ENCODE assay signal across 7 cellular contexts in the genomic region with DNA sequence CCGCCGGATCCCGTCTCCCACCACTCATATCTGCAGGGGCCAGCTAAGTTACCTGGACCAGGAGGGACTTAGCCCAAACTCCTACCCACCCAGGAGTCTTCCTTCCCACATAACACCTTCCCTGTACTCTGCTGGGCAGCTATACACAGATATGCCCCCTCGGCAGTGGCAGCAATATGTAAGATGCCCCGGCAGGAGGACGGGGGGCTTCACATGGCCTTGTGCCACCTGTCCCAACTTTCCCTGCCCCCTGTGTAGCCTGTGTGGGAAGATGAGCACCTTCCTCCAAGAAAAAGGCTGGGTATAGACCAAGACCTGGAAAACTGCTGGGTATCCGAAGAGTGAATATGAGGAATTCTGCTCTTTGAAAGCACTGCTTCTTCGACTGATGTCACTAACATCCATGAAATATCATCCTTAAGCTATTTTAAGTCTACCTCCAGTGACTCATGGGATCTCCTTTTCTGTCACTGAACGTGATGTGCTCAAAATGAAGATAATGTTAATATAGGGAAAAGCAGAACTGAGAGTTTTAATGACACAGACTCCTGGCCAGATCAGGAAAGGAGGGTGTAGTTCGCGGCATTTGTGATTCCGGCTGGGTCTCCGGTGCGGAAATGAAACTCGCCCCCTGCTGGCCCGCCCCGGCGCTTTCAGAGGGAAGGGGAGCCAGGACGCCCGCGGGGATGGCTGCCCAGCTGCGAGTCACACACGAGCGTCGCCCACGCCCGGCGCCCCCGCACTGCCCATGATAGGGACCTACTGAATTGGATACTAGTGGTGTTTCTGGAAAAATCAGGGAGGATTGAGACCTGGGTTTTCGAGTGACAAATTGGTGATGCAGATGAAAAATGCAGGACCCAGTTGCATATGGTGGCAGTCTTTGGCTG.
DNase-seq lines count a peak whose midpoint lies in the region; ATAC-seq and TF ChIP-seq lines count a peak whose summit lies in the region.

No MANE protein-coding gene starts in this region.

- H3K36me3 Mint-ChIP-seq in activated CD8-positive, alpha-beta T cell treated with anti-CD3 and anti-CD28 coated beads for 36 hours (ENCODE audit: low read depth): no peaks in the 10 kb centered on the region

- H3K9me3 ChIP-seq in effector memory CD4-positive, alpha-beta T cell (ENCODE audit: control insufficient read depth, low read length): no peaks in the 10 kb centered on the region
- no peaks in the 10 kb centered on the region for H3K9me3 ChIP-seq in mesodermal cell (ENCODE audit: control insufficient read depth, low read length)

- peaks cover 8% of the 10 kb centered on the region for H3K27me3 Mint-ChIP-seq in activated CD8-positive, alpha-beta T cell treated with anti-CD3 and anti-CD28 coated beads for 36 hours

- H3K4me1 ChIP-seq in effector memory CD4-positive, alpha-beta T cell (ENCODE audit: control insufficient read depth, insufficient read depth, low read length, poor library complexity, severe bottlenecking): peaks cover 6% of the 10 kb centered on the region
- H3K4me1 ChIP-seq in mesodermal cell (ENCODE audit: control insufficient read depth, insufficient read depth, low read length, poor library complexity, severe bottlenecking): peaks cover 6% of the 10 kb centered on the region

- H3K9me3 Mint-ChIP-seq in activated CD8-positive, alpha-beta T cell treated with anti-CD3 and anti-CD28 coated beads for 36 hours: no peaks in the 10 kb centered on the region

- H3K27ac ChIP-seq in effector memory CD4-positive, alpha-beta T cell (ENCODE audit: insufficient read depth, low read length, poor library complexity, severe bottlenecking): no peak overlapping the region
- H3K27ac ChIP-seq in mesodermal cell (ENCODE audit: low read depth, low read length, severe bottlenecking): no peak overlapping the region

- peak; percentile 65 for DNase-seq in GM13977 (ENCODE audit: low spot score)
- DNase-seq in NCI-H2227 treated with DMSO at 0.1 percent for 48 hours (lab: John Stamatoyannopoulos, UW): peak; percentile 51
- DNase-seq in activated CD8-positive, alpha-beta T cell treated with anti-CD3 and anti-CD28 coated beads for 36 hours: peak; percentile 72
- DNase-seq in effector memory CD4-positive, alpha-beta T cell: peak; percentile 22 to 44 (median 36)
- DNase-seq in stimulated activated CD8-positive, alpha-beta memory T cell treated with anti-CD3 and anti-CD28 coated beads, Interleukin-4, amount 100 ng/mL, for 1 hour (ENCODE audit: low read depth in 2 of 2, low spot score in 1 of 2): peak; percentile 29 to 38

- 21 to 32% methylated on average over 18 to 24 of the region's 30 CpGs for whole genome bisulfite sequencing in mesodermal cell (ENCODE audit: insufficient coverage in 2 of 2), 2 experiments

- in situ Hi-C loops in GM13977 (cut with MboI; ENCODE audit: low pct_unique_long_range_greater_than_20kb, low sequenced_read_pairs, unreplicated experiment): loop anchor here (5.0 to 25.0 kb wide), 3 partner anchors 292 to 767 kb away; no protein-coding TSS in a partner anchor

- H3K4me1 Mint-ChIP-seq in activated CD8-positive, alpha-beta T cell treated with anti-CD3 and anti-CD28 coated beads for 36 hours (ENCODE audit: low read depth): peaks cover 27% of the 10 kb centered on the region

- TF ChIP-seq CTCF in GM13977 (IDR thresholded peaks at IDR 0.05; ENCODE audit: extremely low read depth, insufficient read depth, missing control alignments): peak; percentile 65
- peak; percentile 73 for TF ChIP-seq CTCF in activated CD8-positive, alpha-beta T cell treated with anti-CD3 and anti-CD28 coated beads for 36 hours (IDR thresholded peaks at IDR 0.05)

- POLR2A ChIA-PET in activated CD8-positive, alpha-beta T cell treated with anti-CD3 and anti-CD28 coated beads for 36 hours (lab: Charles Lee): interaction anchor here (3.3 kb wide), 1 partner anchor 293 kb away, joined by 22 read pairs; no protein-coding TSS in a partner anchor

- no peak overlapping the region for H3K4me3 ChIP-seq in effector memory CD4-positive, alpha-beta T cell (ENCODE audit: insufficient read depth, low read depth, low read length, poor library complexity, severe bottlenecking)
- peak overlapping the region; percentile 5 for H3K4me3 ChIP-seq in mesodermal cell (ENCODE audit: extremely low read depth, insufficient read depth, low read length, poor library complexity, severe bottlenecking)

- H3K36me3 ChIP-seq in effector memory CD4-positive, alpha-beta T cell (ENCODE audit: control insufficient read depth, insufficient read depth, low read length): no peaks in the 10 kb centered on the region
- no peaks in the 10 kb centered on the region for H3K36me3 ChIP-seq in mesodermal cell (ENCODE audit: control insufficient read depth, insufficient read depth, low read length)

- no peaks in the 10 kb centered on the region for H3K27me3 ChIP-seq in effector memory CD4-positive, alpha-beta T cell (replicated peaks; ENCODE audit: control insufficient read depth, insufficient read depth, low read length, poor library complexity, severe bottlenecking)

- no peak overlapping the region for H3K27ac Mint-ChIP-seq in activated CD8-positive, alpha-beta T cell treated with anti-CD3 and anti-CD28 coated beads for 36 hours

- peak overlapping the region; percentile 4 for H3K4me3 Mint-ChIP-seq in activated CD8-positive, alpha-beta T cell treated with anti-CD3 and anti-CD28 coated beads for 36 hours

- ATAC-seq in HG02678 (IDR thresholded peaks at IDR 0.05; ENCODE audit: unreplicated experiment): peak; percentile 67
- peak; percentile 71 for ATAC-seq in activated CD8-positive, alpha-beta T cell treated with anti-CD3 and anti-CD28 coated beads for 36 hours

- intact Hi-C loops in activated CD8-positive, alpha-beta T cell treated with anti-CD3 and anti-CD28 coated beads for 36 hours (cut with micrococcal nuclease): loop anchor here (5.0 to 10.0 kb wide), 3 partner anchors 290 to 472 kb away; no protein-coding TSS in a partner anchor

- CTCF ChIA-PET in activated CD8-positive, alpha-beta T cell treated with anti-CD3 and anti-CD28 coated beads for 36 hours (lab: Charles Lee): interaction anchor here (0.6 to 8.2 kb wide), 25 partner anchors 9 to 792 kb away, joined by 3 to 144 read pairs (median 5); no protein-coding TSS in a partner anchor
